Comparison of ENCODE assay signal across 8 cellular contexts in genomic region chr3:195994343-195994742, GRCh38.
DNase-seq lines count a peak whose midpoint lies in the region; ATAC-seq and TF ChIP-seq lines count a peak whose summit lies in the region.
"Not testable (repeated sequence)": the region's sequence is repeated elsewhere in the genome, so short reads cannot be mapped to it uniquely, and the experiment has no call there.

No MANE protein-coding gene starts in this region.

- H3K9me3 Mint-ChIP-seq in MCF 10A (ENCODE audit: unreplicated experiment) = not testable (repeated sequence)
- peaks cover 15% of the 10 kb centered on the region for H3K9me3 Mint-ChIP-seq in nephron progenitor cell

- H3K4me1 ChIP-seq in A673 (ENCODE audit: insufficient read depth, low read length, poor library complexity, severe bottlenecking); SJCRH30: not testable (repeated sequence)

- POLR2A ChIA-PET in A673 (lab: Charles Lee; ENCODE audit: low non-redundant PET); MCF 10A (lab: Yijun Ruan, JAX): not testable (repeated sequence)

- H3K27me3 Mint-ChIP-seq in MCF 10A (ENCODE audit: insufficient read depth, unreplicated experiment) (peaks cover 12% of the 10 kb centered on the region), nephron progenitor cell (ENCODE audit: low read depth, poor library complexity) (peaks cover 23% of the 10 kb centered on the region)

- not testable (repeated sequence) for H3K36me3 ChIP-seq in A673 (ENCODE audit: insufficient read depth, low read length, poor library complexity, severe bottlenecking); SJCRH30

- DNase-seq in A673 (ENCODE audit: low spot score) (peak; percentile 40), SJCRH30 (peak; percentile 44 to 45), MCF 10A (ENCODE audit: unreplicated experiment) (peak; percentile 55), left cardiac atrium (peak; percentile 48), nephron progenitor cell (peak; percentile 30)
- not testable (repeated sequence) for DNase-seq in GM13977 (ENCODE audit: low spot score)
- DNase-seq in activated CD8-positive, alpha-beta memory T cell treated with anti-CD3 and anti-CD28 coated beads, Interleukin-2, amount 50 U/mL, for 48 hours = peak; percentile 81
- DNase-seq in stimulated activated CD4-positive, alpha-beta T cell treated with anti-CD3 and anti-CD28 coated beads, TNF-alpha, amount 100 ng/mL, for 4 hours (ENCODE audit: low read depth in 3 of 3) = peak; percentile 27 to 46 (median 29)

- not testable (repeated sequence) for H3K36me3 Mint-ChIP-seq in MCF 10A (ENCODE audit: insufficient read depth, unreplicated experiment); nephron progenitor cell (ENCODE audit: low read depth)

- CTCF ChIA-PET in A673 (lab: Charles Lee) = not testable (repeated sequence)
- CTCF ChIA-PET in MCF 10A (lab: Yijun Ruan, JAX) = interaction anchor here (0.6 kb wide), 1 partner anchor 144 kb away, joined by 5 read pairs; no protein-coding TSS in a partner anchor

- not testable (repeated sequence) for H3K4me1 Mint-ChIP-seq in MCF 10A (ENCODE audit: insufficient read depth, unreplicated experiment); nephron progenitor cell

- not testable (repeated sequence) for H3K27ac ChIP-seq in A673 (ENCODE audit: low read depth, low read length, poor library complexity, severe bottlenecking); SJCRH30

- in situ Hi-C loops in GM13977 (cut with MboI; ENCODE audit: low pct_unique_long_range_greater_than_20kb, low sequenced_read_pairs, unreplicated experiment) = not testable (repeated sequence)

- intact Hi-C loops in A673 (cut with micrococcal nuclease; ENCODE audit: unreplicated experiment); left cardiac atrium (cut with DNase I): not testable (repeated sequence)
- intact Hi-C loops in MCF 10A (cut with micrococcal nuclease) = loop anchor here (5.0 kb wide), 2 partner anchors 77 to 137 kb away; no protein-coding TSS in a partner anchor

- H3K27ac Mint-ChIP-seq in MCF 10A (ENCODE audit: low read depth, unreplicated experiment); nephron progenitor cell: not testable (repeated sequence)

- not testable (repeated sequence) for H3K27me3 ChIP-seq in A673 (replicated peaks; ENCODE audit: insufficient read depth, low read depth, low read length, poor library complexity); SJCRH30

- not testable (repeated sequence) for H3K4me3 ChIP-seq in A673 (ENCODE audit: low read depth, low read length, poor library complexity, severe bottlenecking); SJCRH30

- peak; percentile 47 for TF ChIP-seq CTCF in A673 (conservative IDR thresholded peaks at IDR 0.05; ENCODE audit: low read depth, low read length)
- peak; percentile 52 for TF ChIP-seq CTCF in GM13977 (IDR thresholded peaks at IDR 0.05; ENCODE audit: extremely low read depth, insufficient read depth, missing control alignments)
- TF ChIP-seq CTCF in MCF 10A (IDR thresholded peaks at IDR 0.05; ENCODE audit: unreplicated experiment) = peak; percentile 26
- not testable (repeated sequence) for TF ChIP-seq CTCF in nephron progenitor cell (IDR thresholded peaks at IDR 0.05)

- not testable (repeated sequence) for BruUV-seq in A673 (replicated peaks; lab: Mats Ljungman, UMichigan); MCF 10A (replicated peaks; lab: Mats Ljungman, UMichigan)

- ATAC-seq in left cardiac atrium = not testable (repeated sequence)

- H3K4me3 Mint-ChIP-seq in MCF 10A (ENCODE audit: unreplicated experiment); nephron progenitor cell: not testable (repeated sequence)

- H3K9me3 ChIP-seq in A673 (ENCODE audit: low read depth, low read length, poor library complexity, severe bottlenecking); SJCRH30 (replicated peaks): not testable (repeated sequence)
